Comparison of ENCODE assay signal across 8 cellular contexts in genomic region chr1:27154991-27155781, GRCh38. TPM values are rescaled to one million over a fixed set of nuclear protein-coding genes. Genes with fewer than 3 reads are reported as not detected.
DNase-seq lines count a peak whose midpoint lies in the region; ATAC-seq, FAIRE-seq and TF ChIP-seq lines count a peak whose summit lies in the region.

SLC9A1 (minus strand) TSS chr1:27155125; CDS start chr1:27154334, 791 bp downstream.

- ATAC-seq in HG02840 (IDR thresholded peaks at IDR 0.05; ENCODE audit: low FRiP score, unreplicated experiment) (peak; percentile 88), right cardiac atrium (peak; percentile 91), aorta (ENCODE audit: low FRiP score) (peak; percentile 97)

- intact Hi-C loops in right cardiac atrium (cut with DNase I) (loop anchor here in 3 of 4 donors (5.0 kb wide), 2 partner anchors 38 to 53 kb away; no protein-coding TSS in a partner anchor), aorta (cut with DNase I) (loop anchor here (2.0 kb wide), 1 partner anchor 36 kb away; no protein-coding TSS in a partner anchor)

- H3K9me3 ChIP-seq in right cardiac atrium (ENCODE audit: control insufficient read depth, low read length) (no peaks in the 10 kb centered on the region), aorta (ENCODE audit: control insufficient read depth, low read length) (no peaks in the 10 kb centered on the region)

- H3K4me3 ChIP-seq in right cardiac atrium (ENCODE audit: low read length): peak within 1 kb of the TSS; percentile 97
- H3K4me3 ChIP-seq in aorta (ENCODE audit: low read length in 2 of 2): peak within 1 kb of the TSS; percentile 59 to 82

- no peaks in the 10 kb centered on the region for H3K36me3 ChIP-seq in aorta (ENCODE audit: control insufficient read depth in 1 of 2, insufficient read depth in 2 of 2, low read length in 1 of 2)

- TF ChIP-seq POLR2A in GM12892 (IDR thresholded peaks at IDR 0.05; ENCODE audit: low read depth, low read length): peak; percentile 100

- H3K27ac ChIP-seq in right cardiac atrium (ENCODE audit: low read length): peak within 1 kb of the TSS; percentile 97
- peak within 1 kb of the TSS; percentile 77 to 78 for H3K27ac ChIP-seq in aorta (ENCODE audit: low read depth in 1 of 2, low read length in 2 of 2)

- FAIRE-seq in GM12892 (lab: Jason Lieb, UNC): peak; percentile 77

- H3K27me3 ChIP-seq in right cardiac atrium (ENCODE audit: control insufficient read depth, insufficient read depth) (no peaks in the 10 kb centered on the region), aorta (ENCODE audit: control insufficient read depth in 1 of 2, insufficient read depth in 2 of 2, low read length in 1 of 2) (no peaks in the 10 kb centered on the region)

- H3K4me1 ChIP-seq in right cardiac atrium (ENCODE audit: control insufficient read depth, insufficient read depth, low read length): peaks cover 9% of the 10 kb centered on the region
- no peaks in the 10 kb centered on the region for H3K4me1 ChIP-seq in aorta (ENCODE audit: control insufficient read depth in 1 of 2, insufficient read depth in 2 of 2, low read length in 2 of 2)

- DNase-seq in GM12892 (ENCODE audit: insufficient read length): peak; percentile 79
- peak; percentile 49 for DNase-seq in NCI-H1436 treated with DMSO at 0.1 percent for 48 hours (lab: John Stamatoyannopoulos, UW)
- peak; percentile 84 to 94 (median 91) for DNase-seq in T-helper 2 cell
- DNase-seq in anterior cingulate cortex (lab: John Stamatoyannopoulos, UW): peak; percentile 45 to 95 (median 89)
- DNase-seq in right cardiac atrium: peak; percentile 95 to 98 (median 98)
- peak; percentile 92 for DNase-seq in putamen (ENCODE audit: low spot score)
- peak; percentile 96 to 98 for DNase-seq in aorta

- WGBS in right cardiac atrium: 5% methylated on average over 40 of the region's 40 CpGs
- WGBS in aorta, 2 donors: 3 to 4% methylated on average over 40 of the region's 40 CpGs

RNA-seq across cellular contexts. Expression of gene SLC9A1, which starts in this region (rescaled TPM):
- polyA plus RNA-seq in GM12892 (2012; ENCODE audit: missing spikeins): 4.9 TPM
- total RNA-seq in right cardiac atrium (10 to 100 TPM; 22.8 to 39.3 (median 35.4) TPM), aorta (10 to 100 TPM; 17.6 to 24.9 TPM)
- polyA plus RNA-seq in right cardiac atrium (21.5 TPM), aorta (10 to 100 TPM in 1 of 2 donors, 1 to 10 TPM in 1; 4.5 to 10.1 TPM)

Comparison
In these comparisons a context has a peak if more than half of its experiments do, and no peak if none do; other contexts are left out.
1. Peak in every context shown above with its lines: DNase-seq, ATAC-seq, H3K4me3 ChIP-seq and H3K27ac ChIP-seq.